Comparison of ENCODE assay signal across 19 cellular contexts in the genomic region with DNA sequence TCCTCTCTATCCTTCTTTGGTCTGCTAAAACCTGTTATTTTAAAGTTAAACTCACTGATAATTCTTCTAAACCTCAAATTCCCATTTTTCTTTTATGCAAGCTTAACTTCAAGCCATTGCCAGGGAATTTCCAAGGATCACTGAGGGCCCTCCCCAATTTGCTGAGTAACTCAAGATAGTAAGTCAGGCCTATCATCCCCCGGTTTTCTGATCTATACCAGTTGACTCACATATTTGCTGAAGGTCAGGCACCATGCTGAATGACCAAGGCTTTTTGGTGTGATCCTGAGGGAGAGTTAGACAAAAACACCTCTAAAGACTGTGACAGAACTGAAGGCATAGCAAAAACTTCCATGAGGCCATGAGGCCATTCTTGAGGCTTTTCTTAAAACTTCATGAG.
DNase-seq lines count a peak whose midpoint lies in the region; TF ChIP-seq lines count a peak whose summit lies in the region.
"Had no signal": no experiment of that assay in that cellular context is flagged by ENCODE, and none has a peak within 500 bp of the region (broad histone marks: within the 10 kb centered on the region; RNA-seq: fewer than 3 reads in every experiment).

No MANE protein-coding gene starts in this region.

- peaks cover 25% of the 10 kb centered on the region for H3K9me3 Mint-ChIP-seq in activated CD4-positive, alpha-beta T cell treated with anti-CD3 and anti-CD28 coated beads, Interleukin-2, amount 10 ng/mL, durations not matched to agents 7 days and 5 days

- H3K4me3 Mint-ChIP-seq in activated CD4-positive, alpha-beta T cell treated with anti-CD3 and anti-CD28 coated beads, Interleukin-2, amount 10 ng/mL, durations not matched to agents 7 days and 5 days, result no peak overlapping the region
- H3K4me3 Mint-ChIP-seq: activated naive CD8-positive, alpha-beta T cell treated with anti-CD3 and anti-CD28 coated beads, Interleukin-2, amount 10 ng/mL, durations not matched to agents 7 days and 5 days; neural progenitor cell; stimulated activated naive CD8-positive, alpha-beta T cell treated with anti-CD3 and anti-CD28 coated beads, Interleukin-15, Interleukin-2, amounts not matched to agents 100 ng/mL and 50 ng/mL, for 24 hours had no signal

- no peaks in the 10 kb centered on the region for H3K36me3 Mint-ChIP-seq in activated CD4-positive, alpha-beta T cell treated with anti-CD3 and anti-CD28 coated beads, Interleukin-2, amount 10 ng/mL, durations not matched to agents 7 days and 5 days (ENCODE audit: low read depth)
- H3K36me3 Mint-ChIP-seq: activated naive CD8-positive, alpha-beta T cell treated with anti-CD3 and anti-CD28 coated beads, Interleukin-2, amount 10 ng/mL, durations not matched to agents 7 days and 5 days; neural progenitor cell had no signal

- POLR2A ChIA-PET in activated CD4-positive, alpha-beta T cell treated with anti-CD3 and anti-CD28 coated beads, Interleukin-2, amount 10 ng/mL, durations not matched to agents 7 days and 5 days (lab: Charles Lee), result no interaction called here

- H3K79me2 ChIP-seq in MM.1S (ENCODE audit: low read length), result no peaks in the 10 kb centered on the region

- H3F3A ChIP-seq in MM.1S (ENCODE audit: insufficient read depth, low read length), result no peaks in the 10 kb centered on the region

- H3K4me1 Mint-ChIP-seq in activated CD4-positive, alpha-beta T cell treated with anti-CD3 and anti-CD28 coated beads, Interleukin-2, amount 10 ng/mL, durations not matched to agents 7 days and 5 days, result no peaks in the 10 kb centered on the region
- H3K4me1 Mint-ChIP-seq: activated naive CD8-positive, alpha-beta T cell treated with anti-CD3 and anti-CD28 coated beads, Interleukin-2, amount 10 ng/mL, durations not matched to agents 7 days and 5 days; neural progenitor cell had no signal

- H3K27ac ChIP-seq in MM.1S (ENCODE audit: low read length), result no peak overlapping the region
- H3K27ac ChIP-seq: gastroesophageal sphincter, neural progenitor cell, transverse colon had no signal

- H3K36me3 ChIP-seq in MM.1S (replicated peaks; ENCODE audit: insufficient read depth, low read length), result no peaks in the 10 kb centered on the region
- H3K36me3 ChIP-seq: gastroesophageal sphincter, neural progenitor cell, transverse colon had no signal

- no peak overlapping the region for H2AFZ ChIP-seq in MM.1S (ENCODE audit: low read length)
- H2AFZ ChIP-seq: neural progenitor cell had no signal

- DNase-seq in HT1080 (ENCODE audit: low read depth) (peak; percentile 44), amniotic epithelial cell (ENCODE audit: low read depth) (peak; percentile 48), foreskin fibroblast (peak; percentile 1 to 3), skeletal muscle cell (ENCODE audit: low read depth) (peak; percentile 2), NAMALWA (ENCODE audit: low spot score) (no peak), MM.1S (no peak)
- no peak for DNase-seq in activated CD4-positive, alpha-beta T cell treated with anti-CD3 and anti-CD28 coated beads, Interleukin-2, amount 10 ng/mL, durations not matched to agents 7 days and 5 days
- DNase-seq: activated CD4-positive, alpha-beta T cell treated with anti-CD3 and anti-CD28 coated beads for 48 hours; activated naive CD8-positive, alpha-beta T cell treated with anti-CD3 and anti-CD28 coated beads, Interleukin-2, amount 10 ng/mL, durations not matched to agents 7 days and 5 days; left cardiac atrium; NCI-H1436 treated with DMSO at 0.1 percent for 48 hours; NCI-H774; SHP77 treated with DMSO at 0.1 percent for 48 hours; stimulated activated CD4-positive, alpha-beta T cell treated with anti-CD3 and anti-CD28 coated beads, Interleukin-2, amount 100 ng/mL, for 24 hours; transverse colon had no signal

- no peaks in the 10 kb centered on the region for H3K9me3 ChIP-seq in MM.1S (replicated peaks; ENCODE audit: insufficient read depth, low read length)
- H3K9me3 ChIP-seq: gastroesophageal sphincter had no signal

- CTCF ChIA-PET in activated CD4-positive, alpha-beta T cell treated with anti-CD3 and anti-CD28 coated beads, Interleukin-2, amount 10 ng/mL, durations not matched to agents 7 days and 5 days (lab: Charles Lee), result no interaction called here

- H3K4me1 ChIP-seq in MM.1S (ENCODE audit: low read length), result no peaks in the 10 kb centered on the region
- H3K4me1 ChIP-seq: gastroesophageal sphincter, neural progenitor cell had no signal

- H3K9me2 ChIP-seq in MM.1S (replicated peaks; ENCODE audit: insufficient read depth, low read length), result no peaks in the 10 kb centered on the region

- no peaks in the 10 kb centered on the region for H3K27me3 ChIP-seq in MM.1S (replicated peaks; ENCODE audit: insufficient read depth, low read length)
- H3K27me3 ChIP-seq: gastroesophageal sphincter, neural progenitor cell, transverse colon had no signal

- H4K20me1 ChIP-seq in MM.1S (ENCODE audit: insufficient read depth, low read length), result no peaks in the 10 kb centered on the region

- TF ChIP-seq CTCF in foreskin fibroblast (IDR thresholded peaks at IDR 0.05; ENCODE audit: low read depth, low read length) (no peak), MM.1S (IDR thresholded peaks at IDR 0.05; ENCODE audit: low read length) (no peak)

- no peak overlapping the region for H3K9ac ChIP-seq in MM.1S (ENCODE audit: low read length)
- H3K9ac ChIP-seq: neural progenitor cell had no signal

- no peaks in the 10 kb centered on the region for H3K27me3 Mint-ChIP-seq in activated CD4-positive, alpha-beta T cell treated with anti-CD3 and anti-CD28 coated beads, Interleukin-2, amount 10 ng/mL, durations not matched to agents 7 days and 5 days
- H3K27me3 Mint-ChIP-seq: activated naive CD8-positive, alpha-beta T cell treated with anti-CD3 and anti-CD28 coated beads, Interleukin-2, amount 10 ng/mL, durations not matched to agents 7 days and 5 days; stimulated activated naive CD8-positive, alpha-beta T cell treated with anti-CD3 and anti-CD28 coated beads, Interleukin-15, Interleukin-2, amounts not matched to agents 100 ng/mL and 50 ng/mL, for 24 hours had no signal

- no peak overlapping the region for H3K4me3 ChIP-seq in foreskin fibroblast (ENCODE audit: low read depth in 1 of 2, low read length in 2 of 2)
- no peak overlapping the region for H3K4me3 ChIP-seq in skeletal muscle cell (ENCODE audit: low read depth, low read length)
- no peak overlapping the region for H3K4me3 ChIP-seq in MM.1S (ENCODE audit: low read length)
- H3K4me3 ChIP-seq: gastroesophageal sphincter, neural progenitor cell, transverse colon had no signal

- H3K27ac Mint-ChIP-seq in activated CD4-positive, alpha-beta T cell treated with anti-CD3 and anti-CD28 coated beads, Interleukin-2, amount 10 ng/mL, durations not matched to agents 7 days and 5 days, result no peak overlapping the region
- H3K27ac Mint-ChIP-seq: activated naive CD8-positive, alpha-beta T cell treated with anti-CD3 and anti-CD28 coated beads, Interleukin-2, amount 10 ng/mL, durations not matched to agents 7 days and 5 days; activated T-helper 2 cell treated with anti-CD3 and anti-CD28 coated beads, Interferon-gamma antibody, Interleukin-2, Interleukin-4, amounts not matched to agents 10 μg/mL and 5 μg/mL and 100 μg/mL, durations not matched to agents 14 hours and 24 hours and 36 hours; neural progenitor cell; stimulated activated naive CD8-positive, alpha-beta T cell treated with anti-CD3 and anti-CD28 coated beads, Interleukin-15, Interleukin-2, amounts not matched to agents 100 ng/mL and 50 ng/mL, for 24 hours had no signal

- no peak overlapping the region for H3K4me2 ChIP-seq in MM.1S (ENCODE audit: low read depth, low read length)
- H3K4me2 ChIP-seq: neural progenitor cell had no signal

Comparison
In these comparisons a context has a peak if more than half of its experiments do, and no peak if none do; other contexts are left out.
1. DNase-seq: peak in HT1080 (single experiment), amniotic epithelial cell (single experiment), foreskin fibroblast (2 of 2) and skeletal muscle cell (single experiment); none in NAMALWA (single experiment), MM.1S (single experiment) and activated CD4-positive, alpha-beta T cell treated with anti-CD3 and anti-CD28 coated beads, Interleukin-2, amount 10 ng/mL, durations not matched to agents 7 days and 5 days (single experiment).